9 cellular contexts compared by ENCODE assay signal in the genomic region with DNA sequence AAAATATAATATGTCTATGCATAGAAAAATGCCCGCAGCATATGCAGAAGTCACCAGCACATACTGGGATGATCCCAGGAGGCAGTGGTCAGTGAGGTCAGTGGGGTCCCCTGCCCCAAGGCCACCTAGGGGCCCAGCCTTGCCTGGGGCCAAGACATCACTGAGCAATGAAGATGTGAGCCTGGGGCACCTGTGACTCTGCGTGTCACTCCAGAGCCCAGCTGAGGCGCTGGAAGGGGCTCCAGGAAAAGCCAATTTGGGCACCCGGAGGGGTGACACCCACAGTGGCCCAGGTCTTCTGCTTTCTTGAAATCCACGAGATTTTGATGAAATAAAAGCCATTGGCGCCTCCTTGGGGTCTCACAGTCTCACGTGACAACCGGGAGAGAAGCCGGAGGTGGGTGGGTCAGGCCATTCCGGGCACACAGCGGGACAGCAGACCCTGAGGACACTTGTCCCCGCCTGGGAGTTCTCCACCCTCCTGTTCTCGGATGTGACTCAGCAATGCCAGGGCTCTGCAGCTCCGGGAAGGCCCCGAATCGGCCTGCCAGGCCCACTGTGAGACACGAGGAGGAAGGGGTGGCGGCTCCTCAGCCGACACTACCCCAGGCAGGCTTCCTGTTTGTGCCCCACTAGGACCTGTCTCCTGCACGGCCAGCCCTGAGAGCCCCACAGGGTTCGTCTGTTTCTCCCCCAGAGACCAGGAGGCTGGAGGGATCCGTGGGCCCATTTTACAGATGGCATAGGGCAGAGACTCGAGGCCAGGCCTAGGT. TPM values are rescaled to one million over a fixed set of nuclear protein-coding genes. Genes with fewer than 3 reads are reported as not detected.
DNase-seq lines count a peak whose midpoint lies in the region; ATAC-seq and TF ChIP-seq lines count a peak whose summit lies in the region.
"Had no signal": no experiment of that assay in that cellular context is flagged by ENCODE, and none has a peak within 500 bp of the region (broad histone marks: within the 10 kb centered on the region; RNA-seq: fewer than 3 reads in every experiment).

No MANE protein-coding gene starts in this region.

- H3K9me3 ChIP-seq in esophagus squamous epithelium, result no peaks in the 10 kb centered on the region
- H3K9me3 ChIP-seq: pancreas had no signal

- H3K27ac ChIP-seq in esophagus squamous epithelium, result peak overlapping the region; percentile 40 to 82 (median 70)

- in situ Hi-C loops in Caki2 (cut with HindIII; ENCODE audit: low pct_unique_long_range_greater_than_20kb, low sequenced_read_pairs), result no loop called here

- H3K27me3 ChIP-seq in esophagus squamous epithelium, result peaks cover 0 to 40% (median 0%) of the 10 kb centered on the region in 4 donors
- H3K27me3 ChIP-seq: pancreas had no signal

- intact Hi-C loops in esophagus squamous epithelium (cut with DNase I), result no loop called here

- ATAC-seq in HG03196 (IDR thresholded peaks at IDR 0.05; ENCODE audit: unreplicated experiment), result peak; percentile 42

- peak overlapping the region in 1 of 4 donors; percentile 7 for H3K4me3 ChIP-seq in esophagus squamous epithelium
- H3K4me3 ChIP-seq: pancreas had no signal

- peak in 2 of 4 donors; percentile 13 to 31 for TF ChIP-seq POLR2A in esophagus squamous epithelium (IDR thresholded peaks at IDR 0.05)

- WGBS in esophagus squamous epithelium, 2 donors, result 28 to 65% methylated on average over 4 to 5 of the region's 23 CpGs

- H3K36me3 ChIP-seq in esophagus squamous epithelium, result no peaks in the 10 kb centered on the region
- H3K36me3 ChIP-seq: pancreas had no signal

- H3K4me1 ChIP-seq in esophagus squamous epithelium, result peaks cover 21 to 50% (median 43%) of the 10 kb centered on the region in 3 donors

- no peak for TF ChIP-seq CTCF in esophagus squamous epithelium (IDR thresholded peaks at IDR 0.05)

- DNase-seq in Caki2 (ENCODE audit: low read depth) (peak; percentile 75), esophagus squamous epithelium (lab: John Stamatoyannopoulos, UW) (no peak), midbrain (lab: John Stamatoyannopoulos, UW) (no peak), mesenteric fat pad (ENCODE audit: low spot score) (no peak), NCI-H526 treated with DMSO at 0.1 percent for 48 hours (lab: John Stamatoyannopoulos, UW) (no peak)
- DNase-seq in activated CD4-positive, alpha-beta T cell treated with anti-CD3 and anti-CD28 coated beads for 1 hour, result peak; percentile 31
- DNase-seq in stimulated activated CD4-positive, alpha-beta T cell treated with anti-CD3 and anti-CD28 coated beads, Interleukin-4, amount 100 ng/mL, for 48 hours (ENCODE audit: low read depth in 2 of 2), result peak; percentile 37 to 51

RNA-seq across cellular contexts. Expression of a gene that starts 24.4 kb away (rescaled TPM):
- 65.5 and 77.6 TPM in 2 replicates for total RNA-seq in Caki2 (2014; rRNA removed; shearing (Covaris generic); ENCODE audit: low replicate concordance)
- total RNA-seq in esophagus squamous epithelium (10 to 100 TPM in 3 of 4 donors, 1 to 10 TPM in 1; 6.7 to 22.1 (median 14.4) TPM), mesenteric fat pad (44.4 TPM)

Comparison
In these comparisons a context has a peak if more than half of its experiments do, and no peak if none do; other contexts are left out.
1. DNase-seq: peak in Caki2 (single experiment), activated CD4-positive, alpha-beta T cell treated with anti-CD3 and anti-CD28 coated beads for 1 hour (single experiment) and stimulated activated CD4-positive, alpha-beta T cell treated with anti-CD3 and anti-CD28 coated beads, Interleukin-4, amount 100 ng/mL, for 48 hours (2 of 2); none in esophagus squamous epithelium (single experiment), midbrain (single experiment), mesenteric fat pad (single experiment) and NCI-H526 treated with DMSO at 0.1 percent for 48 hours (single experiment).